In genomic region chr5:136198453-136198852, GRCh38 we compare ENCODE assay signal across 17 cellular contexts. TPM values are rescaled to one million over a fixed set of nuclear protein-coding genes. Genes with fewer than 3 reads are reported as not detected.
"Had no signal": no experiment of that assay in that cellular context is flagged by ENCODE, and none has a peak within 500 bp of the region (broad histone marks: within the 10 kb centered on the region; RNA-seq: fewer than 3 reads in every experiment).

No MANE protein-coding gene starts in this region.

- H2AFZ ChIP-seq: hepatocyte had no signal

- H3K4me2 ChIP-seq: hepatocyte had no signal

- ATAC-seq: left colon; mucosa of descending colon; naive thymus-derived CD8-positive, alpha-beta T cell; psoas muscle had no signal

- DNase-seq: erythroblast; foreskin melanocyte; left colon; mammary epithelial cell; mucosa of descending colon; naive thymus-derived CD8-positive, alpha-beta T cell; psoas muscle; retina; small intestine; stimulated activated CD4-positive, alpha-beta T cell treated with anti-CD3 and anti-CD28 coated beads, Interleukin-2, amount 100 ng/mL, for 48 hours; stimulated activated naive CD4-positive, alpha-beta T cell treated with Interleukin-2 at 50 U/mL for 16 hours; trophoblast cell had no signal

- H3K79me2 ChIP-seq: hepatocyte had no signal

- H3K36me3 ChIP-seq: neutrophil had no signal

- H3K27ac ChIP-seq: hepatocyte, neutrophil, psoas muscle had no signal

- H3K4me3 ChIP-seq: hepatocyte, mucosa of descending colon, psoas muscle had no signal

- H3K4me1 ChIP-seq: psoas muscle had no signal

- H3K9me3 ChIP-seq: mucosa of descending colon, neutrophil, psoas muscle had no signal

RNA-seq across cellular contexts. Expression of gene SMIM32, which starts 5.5 kb away (rescaled TPM):
- total RNA-seq: endothelial cell of umbilical vein; liver; mammary epithelial cell; naive thymus-derived CD8-positive, alpha-beta T cell; osteoblast had no signal
- polyA plus RNA-seq: endothelial cell of umbilical vein; mammary epithelial cell; naive thymus-derived CD8-positive, alpha-beta T cell had no signal
